Comparison of ENCODE assay signal across 17 cellular contexts in the genomic region with DNA sequence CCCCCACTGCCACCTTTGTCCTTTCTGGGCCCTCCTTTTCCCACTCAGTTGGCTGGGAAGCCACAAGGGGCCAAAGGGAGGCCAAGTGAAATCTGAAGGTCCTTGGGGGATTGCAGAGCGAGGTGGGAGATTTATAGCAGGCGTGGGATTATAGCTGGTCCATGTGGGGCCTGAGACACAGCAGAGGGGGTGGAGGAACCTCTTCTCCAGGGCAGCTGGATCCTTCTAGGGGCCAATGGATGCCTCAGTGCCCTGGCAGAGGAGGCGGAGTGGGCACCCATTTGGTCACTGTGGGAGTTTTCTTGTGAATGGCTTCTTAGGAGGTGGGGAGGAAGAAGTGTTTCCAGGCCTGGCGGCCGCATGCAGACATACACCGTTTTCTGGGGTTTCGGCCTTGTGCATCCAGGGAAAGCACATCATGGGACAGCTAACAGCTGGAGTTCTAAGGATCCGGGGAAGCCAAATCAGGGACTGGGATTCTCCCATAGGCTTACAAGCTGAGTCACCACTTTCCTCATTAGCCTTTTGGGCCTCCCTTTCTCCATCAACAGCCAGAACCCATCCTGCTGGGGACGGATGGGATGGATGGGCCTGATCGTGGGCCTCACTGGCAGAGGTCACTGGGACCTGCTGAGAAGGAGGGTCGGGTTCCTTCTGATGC.
DNase-seq lines count a peak whose midpoint lies in the region; ATAC-seq and TF ChIP-seq lines count a peak whose summit lies in the region.
"Had no signal": no experiment of that assay in that cellular context is flagged by ENCODE, and none has a peak within 500 bp of the region (broad histone marks: within the 10 kb centered on the region; RNA-seq: fewer than 3 reads in every experiment).

No MANE protein-coding gene starts in this region.

- H3K36me3 Mint-ChIP-seq in activated naive CD8-positive, alpha-beta T cell treated with anti-CD3 and anti-CD28 coated beads for 36 hours, result no peaks in the 10 kb centered on the region
- no peaks in the 10 kb centered on the region for H3K36me3 Mint-ChIP-seq in activated naive CD8-positive, alpha-beta T cell treated with anti-CD3 and anti-CD28 coated beads, Interleukin-2, amount 50 U/mL, for 24 hours (ENCODE audit: low read depth)
- peaks cover 11% of the 10 kb centered on the region for H3K36me3 Mint-ChIP-seq in activated naive CD8-positive, alpha-beta T cell treated with anti-CD3 and anti-CD28 coated beads, Interleukin-2, amount 10 ng/mL, durations not matched to agents 7 days and 5 days
- H3K36me3 Mint-ChIP-seq in nephron progenitor cell (ENCODE audit: low read depth) (no peaks in the 10 kb centered on the region), type B pancreatic cell (no peaks in the 10 kb centered on the region)
- H3K36me3 Mint-ChIP-seq: stimulated activated effector memory CD8-positive, alpha-beta T cell treated with anti-CD3 and anti-CD28 coated beads, Interleukin-12 subunit alpha, Interleukin-12 subunit beta, amount 100 ng/mL, for 72 hours had no signal

- no peaks in the 10 kb centered on the region for H3K9me3 Mint-ChIP-seq in activated naive CD8-positive, alpha-beta T cell treated with anti-CD3 and anti-CD28 coated beads for 36 hours
- no peaks in the 10 kb centered on the region for H3K9me3 Mint-ChIP-seq in activated naive CD8-positive, alpha-beta T cell treated with anti-CD3 and anti-CD28 coated beads, Interleukin-2, amount 50 U/mL, for 24 hours
- peaks cover 1% of the 10 kb centered on the region for H3K9me3 Mint-ChIP-seq in activated naive CD8-positive, alpha-beta T cell treated with anti-CD3 and anti-CD28 coated beads, Interleukin-2, amount 10 ng/mL, durations not matched to agents 7 days and 5 days
- no peaks in the 10 kb centered on the region for H3K9me3 Mint-ChIP-seq in nephron progenitor cell
- peaks cover 14% of the 10 kb centered on the region for H3K9me3 Mint-ChIP-seq in type B pancreatic cell
- H3K9me3 Mint-ChIP-seq: stimulated activated effector memory CD8-positive, alpha-beta T cell treated with anti-CD3 and anti-CD28 coated beads, Interleukin-12 subunit alpha, Interleukin-12 subunit beta, amount 100 ng/mL, for 72 hours had no signal

- TF ChIP-seq CTCF in nephron progenitor cell (IDR thresholded peaks at IDR 0.05) (no peak), type B pancreatic cell (conservative IDR thresholded peaks at IDR 0.05) (no peak), coronary artery (IDR thresholded peaks at IDR 0.05) (no peak)

- ATAC-seq in activated naive CD8-positive, alpha-beta T cell treated with anti-CD3 and anti-CD28 coated beads, Interleukin-2, amount 50 U/mL, for 24 hours, result no peak
- no peak for ATAC-seq in activated naive CD8-positive, alpha-beta T cell treated with anti-CD3 and anti-CD28 coated beads, Interleukin-2, amount 10 ng/mL, durations not matched to agents 7 days and 5 days (ENCODE audit: low read depth)
- no peak for ATAC-seq in GM21526 (IDR thresholded peaks at IDR 0.05; ENCODE audit: low FRiP score, unreplicated experiment)
- ATAC-seq: stimulated activated effector memory CD8-positive, alpha-beta T cell treated with anti-CD3 and anti-CD28 coated beads, Interleukin-12 subunit alpha, Interleukin-12 subunit beta, amount 100 ng/mL, for 72 hours had no signal

- H3K4me3 ChIP-seq in coronary artery, result no peak overlapping the region
- H3K4me3 ChIP-seq: Peyer's patch had no signal

- no peaks in the 10 kb centered on the region for H3K27me3 Mint-ChIP-seq in activated naive CD8-positive, alpha-beta T cell treated with anti-CD3 and anti-CD28 coated beads for 36 hours
- no peaks in the 10 kb centered on the region for H3K27me3 Mint-ChIP-seq in activated naive CD8-positive, alpha-beta T cell treated with anti-CD3 and anti-CD28 coated beads, Interleukin-2, amount 50 U/mL, for 24 hours
- H3K27me3 Mint-ChIP-seq in activated naive CD8-positive, alpha-beta T cell treated with anti-CD3 and anti-CD28 coated beads, Interleukin-2, amount 10 ng/mL, durations not matched to agents 7 days and 5 days, result no peaks in the 10 kb centered on the region
- peaks cover 2% of the 10 kb centered on the region for H3K27me3 Mint-ChIP-seq in nephron progenitor cell (ENCODE audit: low read depth, poor library complexity)
- H3K27me3 Mint-ChIP-seq in type B pancreatic cell, result no peaks in the 10 kb centered on the region

- no peak for DNase-seq in activated naive CD8-positive, alpha-beta T cell treated with anti-CD3 and anti-CD28 coated beads for 36 hours
- DNase-seq in activated naive CD8-positive, alpha-beta T cell treated with anti-CD3 and anti-CD28 coated beads, Interleukin-2, amount 50 U/mL, for 24 hours, result no peak
- DNase-seq in activated naive CD8-positive, alpha-beta T cell treated with anti-CD3 and anti-CD28 coated beads, Interleukin-2, amount 10 ng/mL, durations not matched to agents 7 days and 5 days, result no peak
- DNase-seq in nephron progenitor cell (peak; percentile 26), type B pancreatic cell (ENCODE audit: extremely low spot score, unreplicated experiment) (no peak), NCI-H128 (lab: John Stamatoyannopoulos, UW; ENCODE audit: unreplicated experiment) (no peak), coronary artery (ENCODE audit: low spot score) (no peak)
- DNase-seq: brain microvascular endothelial cell; Calu3; effector memory CD4-positive, alpha-beta T cell; IMR-90; NCI-H2081 treated with DMSO at 0.1 percent for 48 hours; NCI-H774; Peyer's patch had no signal

- no peak overlapping the region for H3K4me3 Mint-ChIP-seq in activated naive CD8-positive, alpha-beta T cell treated with anti-CD3 and anti-CD28 coated beads for 36 hours
- H3K4me3 Mint-ChIP-seq in activated naive CD8-positive, alpha-beta T cell treated with anti-CD3 and anti-CD28 coated beads, Interleukin-2, amount 50 U/mL, for 24 hours, result no peak overlapping the region
- H3K4me3 Mint-ChIP-seq in activated naive CD8-positive, alpha-beta T cell treated with anti-CD3 and anti-CD28 coated beads, Interleukin-2, amount 10 ng/mL, durations not matched to agents 7 days and 5 days, result no peak overlapping the region
- H3K4me3 Mint-ChIP-seq in nephron progenitor cell (peak overlapping the region; percentile 10), type B pancreatic cell (no peak overlapping the region)
- H3K4me3 Mint-ChIP-seq: stimulated activated effector memory CD8-positive, alpha-beta T cell treated with anti-CD3 and anti-CD28 coated beads, Interleukin-12 subunit alpha, Interleukin-12 subunit beta, amount 100 ng/mL, for 72 hours had no signal

- peak overlapping the region in 1 of 2 donors; percentile 20 for H3K27ac ChIP-seq in coronary artery
- H3K27ac ChIP-seq: brain microvascular endothelial cell, VCaP had no signal

- H3K27ac Mint-ChIP-seq in activated naive CD8-positive, alpha-beta T cell treated with anti-CD3 and anti-CD28 coated beads for 36 hours, result peak overlapping the region; percentile 23
- no peak overlapping the region for H3K27ac Mint-ChIP-seq in activated naive CD8-positive, alpha-beta T cell treated with anti-CD3 and anti-CD28 coated beads, Interleukin-2, amount 50 U/mL, for 24 hours
- H3K27ac Mint-ChIP-seq in activated naive CD8-positive, alpha-beta T cell treated with anti-CD3 and anti-CD28 coated beads, Interleukin-2, amount 10 ng/mL, durations not matched to agents 7 days and 5 days, result peak overlapping the region; percentile 89
- peak overlapping the region; percentile 89 for H3K27ac Mint-ChIP-seq in nephron progenitor cell
- peak overlapping the region; percentile 100 for H3K27ac Mint-ChIP-seq in type B pancreatic cell
- H3K27ac Mint-ChIP-seq: stimulated activated effector memory CD8-positive, alpha-beta T cell treated with anti-CD3 and anti-CD28 coated beads, Interleukin-12 subunit alpha, Interleukin-12 subunit beta, amount 100 ng/mL, for 72 hours had no signal

- peaks cover 20% of the 10 kb centered on the region for H3K4me1 Mint-ChIP-seq in activated naive CD8-positive, alpha-beta T cell treated with anti-CD3 and anti-CD28 coated beads for 36 hours
- H3K4me1 Mint-ChIP-seq in activated naive CD8-positive, alpha-beta T cell treated with anti-CD3 and anti-CD28 coated beads, Interleukin-2, amount 50 U/mL, for 24 hours, result peaks cover 19% of the 10 kb centered on the region
- peaks cover 51% of the 10 kb centered on the region for H3K4me1 Mint-ChIP-seq in activated naive CD8-positive, alpha-beta T cell treated with anti-CD3 and anti-CD28 coated beads, Interleukin-2, amount 10 ng/mL, durations not matched to agents 7 days and 5 days
- H3K4me1 Mint-ChIP-seq in nephron progenitor cell (peaks cover 75% of the 10 kb centered on the region), type B pancreatic cell (ENCODE audit: unreplicated experiment) (peaks cover 50% of the 10 kb centered on the region)

- POLR2A ChIA-PET in activated naive CD8-positive, alpha-beta T cell treated with anti-CD3 and anti-CD28 coated beads, Interleukin-2, amount 10 ng/mL, durations not matched to agents 7 days and 5 days (lab: Charles Lee), result interaction anchor here (1.8 kb wide), 1 partner anchor 17 kb away, joined by 4 read pairs; no protein-coding TSS in a partner anchor
